ENCODE assay signal across 29 cellular contexts in the genomic region with DNA sequence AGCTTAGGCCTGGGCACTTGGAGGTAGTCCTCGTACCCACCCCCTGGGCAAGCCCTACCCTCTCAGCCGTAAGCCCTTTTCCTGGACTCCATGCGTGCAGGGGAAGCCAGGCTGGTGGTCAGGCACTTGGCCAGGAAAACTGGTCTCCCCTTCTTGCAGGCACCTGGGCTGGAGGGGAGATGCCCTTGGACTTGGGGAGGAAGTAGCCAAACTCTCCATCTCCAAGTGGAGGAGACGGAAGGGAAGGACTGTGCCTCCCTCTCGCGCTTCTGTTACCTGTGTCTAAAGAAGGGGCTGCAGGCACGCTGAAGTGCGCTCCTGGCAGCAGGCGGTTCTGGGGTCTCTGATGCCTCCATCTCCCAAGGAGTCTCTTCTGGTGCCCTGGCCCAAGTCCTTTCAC.
"Had no signal": no experiment of that assay in that cellular context is flagged by ENCODE, and none has a peak within 500 bp of the region (broad histone marks: within the 10 kb centered on the region; RNA-seq: fewer than 3 reads in every experiment).

No MANE protein-coding gene starts in this region.

- H3K27ac ChIP-seq: left lung, lower lobe of right lung, neutrophil, parathyroid adenoma, psoas muscle, right lobe of liver, stomach, testis, thyroid gland, transverse colon, upper lobe of left lung, vagina had no signal

- H2AFZ ChIP-seq: parathyroid adenoma had no signal

- H3K4me2 ChIP-seq: smooth muscle cell had no signal

- H3K9me3 Mint-ChIP-seq: nephron, neural crest cell had no signal

- H3K4me1 Mint-ChIP-seq: naive thymus-derived CD8-positive, alpha-beta T cell; nephron; neural crest cell; stimulated activated naive B cell treated with anti-CD40 and anti-IgM and Interleukin-4, amounts not matched to agents 10 μg/mL and 1 μg/mL and 100 μg/mL, for 72 hours had no signal

- H3K36me3 ChIP-seq: left lung, lower lobe of right lung, neutrophil, right lobe of liver, stomach, thyroid gland, transverse colon, upper lobe of left lung, vagina had no signal

- H3K79me2 ChIP-seq: parathyroid adenoma had no signal

- ATAC-seq: left colon; left lung; lower lobe of right lung; naive thymus-derived CD8-positive, alpha-beta T cell; psoas muscle; stimulated activated naive B cell treated with anti-CD40 and anti-IgM and Interleukin-4, amounts not matched to agents 10 μg/mL and 1 μg/mL and 100 μg/mL, for 72 hours; stimulated activated naive CD8-positive, alpha-beta T cell treated with anti-CD3 and anti-CD28 coated beads, Interleukin-15, Interleukin-2, amounts not matched to agents 100 U/mL and 50 U/mL, for 24 hours had no signal

- H3K36me3 Mint-ChIP-seq: naive thymus-derived CD8-positive, alpha-beta T cell; stimulated activated naive B cell treated with anti-CD40 and anti-IgM and Interleukin-4, amounts not matched to agents 10 μg/mL and 1 μg/mL and 100 μg/mL, for 72 hours had no signal

- H3K9ac ChIP-seq: parathyroid adenoma had no signal

- H3K27ac Mint-ChIP-seq: nephron; stimulated activated naive B cell treated with anti-CD40 and anti-IgM and Interleukin-4, amounts not matched to agents 10 μg/mL and 1 μg/mL and 100 μg/mL, for 72 hours had no signal

- DNase-seq: hypothalamus; islet precursor cell; kidney glomerular epithelial cell; left colon; left lung; lower lobe of right lung; mammary epithelial cell; mesenchymal stem cell; naive thymus-derived CD8-positive, alpha-beta T cell; occipital lobe; stimulated activated CD4-positive, alpha-beta T cell treated with anti-CD3 and anti-CD28 coated beads, Interleukin-12 subunit alpha, Interleukin-12 subunit beta, amount 100 ng/mL, for 4 hours; stimulated activated CD4-positive, alpha-beta T cell treated with anti-CD3 and anti-CD28 coated beads, Interleukin-15, amount 100 ng/mL, for 24 hours; stimulated activated CD4-positive, alpha-beta T cell treated with anti-CD3 and anti-CD28 coated beads, Interleukin-2, amount 100 ng/mL, for 24 hours; stimulated activated CD4-positive, alpha-beta T cell treated with anti-CD3 and anti-CD28 coated beads, Interleukin-4, amount 100 ng/mL, for 1 hour; stimulated activated naive B cell treated with anti-CD40 and anti-IgM and Interleukin-4, amounts not matched to agents 10 μg/mL and 1 μg/mL and 100 μg/mL, for 72 hours; stimulated activated naive CD8-positive, alpha-beta T cell treated with anti-CD3 and anti-CD28 coated beads, Interleukin-15, Interleukin-2, amounts not matched to agents 100 U/mL and 50 U/mL, for 24 hours; stomach; testis; thyroid gland; transverse colon; upper lobe of left lung had no signal

- H3K4me3 ChIP-seq: left lung, lower lobe of right lung, psoas muscle, right lobe of liver, smooth muscle cell, stomach, testis, thyroid gland, transverse colon, upper lobe of left lung, vagina had no signal

- H3K4me3 Mint-ChIP-seq: nephron; neural crest cell; stimulated activated naive B cell treated with anti-CD40 and anti-IgM and Interleukin-4, amounts not matched to agents 10 μg/mL and 1 μg/mL and 100 μg/mL, for 72 hours had no signal

- H3K4me1 ChIP-seq: left lung, lower lobe of right lung, parathyroid adenoma, psoas muscle, stomach, testis, thyroid gland, transverse colon, upper lobe of left lung, vagina had no signal

- H3K27me3 ChIP-seq: right lobe of liver, testis, thyroid gland, upper lobe of left lung, vagina had no signal

- H3K9me3 ChIP-seq: left lung, lower lobe of right lung, neutrophil, psoas muscle, right lobe of liver, stomach, testis, thyroid gland, transverse colon, upper lobe of left lung, vagina had no signal
